In the genomic region with DNA sequence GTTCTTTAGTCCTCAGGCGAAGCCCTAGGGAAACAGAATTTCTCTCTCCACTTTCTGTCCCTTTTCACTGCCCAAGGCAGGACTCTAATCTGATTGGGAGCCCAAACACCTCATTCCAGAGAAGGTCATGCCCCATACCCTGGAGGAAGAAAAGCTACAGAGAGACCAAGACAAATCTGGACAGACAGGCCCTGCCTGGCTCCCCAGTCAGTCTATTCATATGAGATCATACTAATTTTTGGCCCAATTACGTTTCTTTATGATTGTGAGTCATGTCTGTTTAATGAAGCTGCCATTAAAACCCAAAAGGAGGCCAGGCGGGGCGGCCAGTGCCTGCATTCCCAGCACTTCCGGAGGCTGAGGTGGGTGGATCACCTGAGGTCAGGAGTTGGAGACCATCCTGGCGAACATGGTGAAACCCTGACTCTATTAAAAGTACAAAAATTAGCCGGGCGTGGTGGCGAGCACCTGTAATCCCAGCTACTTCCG, we compare ENCODE assay signal across 15 cellular contexts. TPM values are rescaled to one million over a fixed set of nuclear protein-coding genes. Genes with fewer than 3 reads are reported as not detected.
A peak's percentile ranks its signal among the peaks of the same experiment; 100 is the strongest.
DNase-seq lines count a peak whose midpoint lies in the region; ATAC-seq and TF ChIP-seq lines count a peak whose summit lies in the region.
"Had no signal": no experiment of that assay in that cellular context is flagged by ENCODE, and none has a peak within 500 bp of the region (broad histone marks: within the 10 kb centered on the region; RNA-seq: fewer than 3 reads in every experiment).

No MANE protein-coding gene starts in this region.

- WGBS in mammary epithelial cell (ENCODE audit: low coverage, missing lambda C conversion rate): 24% methylated on average over 6 of the region's 10 CpGs
- WGBS in mesenchymal stem cell: 87% methylated on average over 10 of the region's 10 CpGs

- H3K9me3 ChIP-seq in mammary epithelial cell (replicated peaks; ENCODE audit: insufficient read depth, low read length): no peaks in the 10 kb centered on the region
- H3K9me3 ChIP-seq in mesenchymal stem cell (ENCODE audit: control insufficient read depth, low read length): no peaks in the 10 kb centered on the region
- no peaks in the 10 kb centered on the region for H3K9me3 ChIP-seq in MM.1S (replicated peaks; ENCODE audit: insufficient read depth, low read length)

- H3K79me2 ChIP-seq in mammary epithelial cell (ENCODE audit: insufficient read depth, low read length): peaks cover 17% of the 10 kb centered on the region
- peaks cover 16% of the 10 kb centered on the region for H3K79me2 ChIP-seq in MM.1S (ENCODE audit: low read length)

- H3K4me1 Mint-ChIP-seq in natural killer cell: peaks cover 21 to 30% of the 10 kb centered on the region in 2 donors

- H2AFZ ChIP-seq in mammary epithelial cell (ENCODE audit: low read depth, low read length) (peak overlapping the region; percentile 42), mesenchymal stem cell (ENCODE audit: low read depth, low read length) (no peak overlapping the region), MM.1S (ENCODE audit: low read length) (no peak overlapping the region)

- dilution Hi-C loops in mammary epithelial cell (cut with HindIII; ENCODE audit: low sequenced_read_pairs): no loop called here

- peak overlapping the region; percentile 55 for H3K4me2 ChIP-seq in mammary epithelial cell (ENCODE audit: insufficient read depth, low read depth, low read length)
- no peak overlapping the region for H3K4me2 ChIP-seq in mesenchymal stem cell (ENCODE audit: low read length, poor library complexity, severe bottlenecking)
- no peak overlapping the region for H3K4me2 ChIP-seq in MM.1S (ENCODE audit: low read depth, low read length)

- no peaks in the 10 kb centered on the region for H3K36me3 Mint-ChIP-seq in natural killer cell

- no peak overlapping the region for H3K27ac Mint-ChIP-seq in natural killer cell
- H3K27ac Mint-ChIP-seq: activated T-helper 2 cell treated with anti-CD3 and anti-CD28 coated beads, Interferon-gamma antibody, Interleukin-2, Interleukin-4, amounts not matched to agents 10 μg/mL and 5 μg/mL and 100 μg/mL, durations not matched to agents 14 hours and 24 hours and 36 hours had no signal

- no peak overlapping the region for H2BK15ac ChIP-seq in mesenchymal stem cell (ENCODE audit: low read depth, poor library complexity, severe bottlenecking)

- H3K9ac ChIP-seq in mammary epithelial cell (ENCODE audit: insufficient read depth, low read length) (no peak overlapping the region), mesenchymal stem cell (ENCODE audit: low read length) (peak overlapping the region; percentile 71), MM.1S (ENCODE audit: low read length) (no peak overlapping the region)

- peak; percentile 87 for DNase-seq in BJ (ENCODE audit: low read depth)
- DNase-seq in LoVo (ENCODE audit: low spot score): peak; percentile 83
- peak; percentile 72 for DNase-seq in mammary epithelial cell
- no peak for DNase-seq in mesenchymal stem cell
- DNase-seq in natural killer cell: no peak
- no peak for DNase-seq in medulla oblongata (ENCODE audit: extremely low spot score)
- no peak for DNase-seq in MM.1S
- DNase-seq: activated CD4-positive, CD25-positive, alpha-beta regulatory T cell treated with anti-CD3 and anti-CD28 coated beads, Interleukin-2, amount 50 U/mL, for 72 hours; AML-193; central memory CD4-positive, alpha-beta T cell; NCI-H1105 treated with DMSO at 0.1 percent for 48 hours; NCI-H526 treated with DMSO at 0.1 percent for 48 hours had no signal

- H4K20me1 ChIP-seq in mammary epithelial cell (ENCODE audit: insufficient read depth, low read length) (no peaks in the 10 kb centered on the region), MM.1S (ENCODE audit: insufficient read depth, low read length) (no peaks in the 10 kb centered on the region)

- no peak overlapping the region for H4K8ac ChIP-seq in mesenchymal stem cell (ENCODE audit: low read length)

- H2BK12ac ChIP-seq in mesenchymal stem cell (ENCODE audit: low read length in 2 of 2): peak overlapping the region in 1 of 2 experiments; percentile 77

- peaks cover 2% of the 10 kb centered on the region; the same call in 1 of the 2 replicates for H3K36me3 ChIP-seq in BJ (ENCODE audit: control insufficient read depth, insufficient read depth, low read length)
- H3K36me3 ChIP-seq in mammary epithelial cell (ENCODE audit: insufficient read depth, low read length): no peaks in the 10 kb centered on the region
- H3K36me3 ChIP-seq in mesenchymal stem cell (ENCODE audit: control insufficient read depth in 1 of 2, insufficient read depth in 2 of 2, low read depth in 1 of 2, low read length in 2 of 2): peaks cover under 1 to 3% of the 10 kb centered on the region in 2 experiments
- H3K36me3 ChIP-seq in MM.1S (replicated peaks; ENCODE audit: insufficient read depth, low read length): no peaks in the 10 kb centered on the region

- no peak overlapping the region for H4K91ac ChIP-seq in mesenchymal stem cell (ENCODE audit: low read length)

- H3K4me1 ChIP-seq in mammary epithelial cell (ENCODE audit: insufficient read depth, low read length) (peaks cover 18% of the 10 kb centered on the region), mesenchymal stem cell (ENCODE audit: control insufficient read depth, insufficient read depth, low read depth, low read length) (peaks cover 8% of the 10 kb centered on the region), MM.1S (ENCODE audit: low read length) (peaks cover 13% of the 10 kb centered on the region)

- intact Hi-C loops in mammary epithelial cell (cut with micrococcal nuclease) (loop anchor here (5.0 to 10.0 kb wide), 2 partner anchors 57 to 250 kb away; partner anchors contain the start of genes ADAT3, IZUMO4, MOB3A and SCAMP4), natural killer cell (cut with micrococcal nuclease) (loop anchor here (5.0 to 10.0 kb wide), 2 partner anchors 80 to 163 kb away; partner anchors contain the start of genes PLEKHJ1 and SF3A2)

- no peak overlapping the region for H3K23ac ChIP-seq in mesenchymal stem cell (ENCODE audit: low read length in 2 of 2)

- H3K4me3 Mint-ChIP-seq in natural killer cell: no peak overlapping the region

- ATAC-seq in natural killer cell (no peak), GM21381 (IDR thresholded peaks at IDR 0.05; ENCODE audit: unreplicated experiment) (no peak)

- in situ Hi-C loops in mammary epithelial cell (cut with MboI; ENCODE audit: low sequenced_read_pairs in 2 of 2): no loop called here

- BruUV-seq in mammary epithelial cell (replicated peaks; lab: Mats Ljungman, UMichigan): no TSS peak

- H3K18ac ChIP-seq in mesenchymal stem cell (ENCODE audit: low read depth in 1 of 2, low read length in 2 of 2): no peak overlapping the region

- POLR2A ChIA-PET in BJ (lab: Charles Lee): interaction anchor here (0.6 to 0.7 kb wide), 2 partner anchors 77 to 89 kb away, joined by 6 to 8 read pairs; no protein-coding TSS in a partner anchor

- H3K4me3 ChIP-seq in BJ (ENCODE audit: low read depth, low read length): no peak overlapping the region
- H3K4me3 ChIP-seq in mammary epithelial cell (replicated peaks in 1 of 3; ENCODE audit: insufficient read depth in 1 of 3, low read depth in 2 of 3, low read length in 3 of 3): no peak overlapping the region
- H3K4me3 ChIP-seq in mesenchymal stem cell (ENCODE audit: insufficient read depth in 1 of 2, low read depth in 1 of 2, low read length in 2 of 2): no peak overlapping the region
- no peak overlapping the region for H3K4me3 ChIP-seq in MM.1S (ENCODE audit: low read length)
- H3K4me3 ChIP-seq: SK-N-MC had no signal

- no peaks in the 10 kb centered on the region for H3K9me2 ChIP-seq in MM.1S (replicated peaks; ENCODE audit: insufficient read depth, low read length)

- no peak overlapping the region for H2BK5ac ChIP-seq in mesenchymal stem cell (ENCODE audit: low read depth, low read length, poor library complexity, severe bottlenecking)

- H3K9me3 Mint-ChIP-seq in natural killer cell: no peaks in the 10 kb centered on the region
- H3K9me3 Mint-ChIP-seq: activated T-helper 2 cell treated with anti-CD3 and anti-CD28 coated beads, Interferon-gamma antibody, Interleukin-2, Interleukin-4, amounts not matched to agents 10 μg/mL and 5 μg/mL and 100 μg/mL, durations not matched to agents 14 hours and 24 hours and 36 hours had no signal

- H3K27me3 Mint-ChIP-seq in natural killer cell (ENCODE audit: low read depth in 2 of 2): no peaks in the 10 kb centered on the region

- no peak overlapping the region for H2BK120ac ChIP-seq in mesenchymal stem cell (ENCODE audit: low read depth, low read length)

- H3K27me3 ChIP-seq in BJ (ENCODE audit: control insufficient read depth, insufficient read depth, low read length): no peaks in the 10 kb centered on the region
- no peaks in the 10 kb centered on the region for H3K27me3 ChIP-seq in mammary epithelial cell (ENCODE audit: insufficient read depth, low read length)
- no peaks in the 10 kb centered on the region for H3K27me3 ChIP-seq in mesenchymal stem cell (ENCODE audit: control insufficient read depth in 1 of 2, insufficient read depth in 1 of 2, low read length in 2 of 2)
- no peaks in the 10 kb centered on the region for H3K27me3 ChIP-seq in MM.1S (replicated peaks; ENCODE audit: insufficient read depth, low read length)

- no peak overlapping the region for H3K14ac ChIP-seq in mesenchymal stem cell (ENCODE audit: low read length in 2 of 2)

- peak overlapping the region; percentile 43 for H3K27ac ChIP-seq in mammary epithelial cell (ENCODE audit: insufficient read depth, low read depth, low read length)
- H3K27ac ChIP-seq in mesenchymal stem cell (ENCODE audit: low read length, poor library complexity, severe bottlenecking): no peak overlapping the region
- no peak overlapping the region for H3K27ac ChIP-seq in MM.1S (ENCODE audit: low read length)
- H3K27ac ChIP-seq: SK-N-MC had no signal

- no peak overlapping the region for H3K4ac ChIP-seq in mesenchymal stem cell (ENCODE audit: low read depth in 1 of 2, low read length in 2 of 2)

- CTCF ChIA-PET in BJ (lab: Yijun Ruan, JAX) (interaction anchor here (0.7 to 3.5 kb wide), 5 partner anchors 32 to 161 kb away, joined by 3 to 35 read pairs (median 11); partner anchors contain the start of gene PLEKHJ1), mammary epithelial cell (lab: Charles Lee; ENCODE audit: low non-redundant PET) (interaction anchor here (0.6 kb wide), 1 partner anchor 9 kb away, joined by 9 read pairs; the partner anchor contains the start of gene DOT1L)

- H3F3A ChIP-seq in MM.1S (ENCODE audit: insufficient read depth, low read length): no peaks in the 10 kb centered on the region

- TF ChIP-seq CTCF in BJ (IDR thresholded peaks at IDR 0.05; ENCODE audit: insufficient read depth, low read depth, low read length): no peak
- no peak for TF ChIP-seq CTCF in mammary epithelial cell (conservative IDR thresholded peaks at IDR 0.05 in 1 of 2, IDR thresholded peaks at IDR 0.05 in 1 of 2; ENCODE audit: extremely low read depth in 1 of 2, insufficient read depth in 1 of 2, low read depth in 1 of 2, low read length in 2 of 2)
- TF ChIP-seq CTCF in natural killer cell (IDR thresholded peaks at IDR 0.05): no peak
- TF ChIP-seq CTCF in MM.1S (IDR thresholded peaks at IDR 0.05; ENCODE audit: low read length): no peak

- peak overlapping the region; percentile 24 for H2AK5ac ChIP-seq in mesenchymal stem cell (ENCODE audit: low read length, severe bottlenecking)

- H3K79me1 ChIP-seq in mesenchymal stem cell (replicated peaks; ENCODE audit: low read length, poor library complexity, severe bottlenecking): no peaks in the 10 kb centered on the region

RNA-seq across cellular contexts. Expression of gene AP3D1, which starts 3.3 kb away (rescaled TPM):
- polyA plus RNA-seq in BJ (2011; rRNA removed) (65.9 and 122 TPM in 2 replicates), mammary epithelial cell (95.6 TPM)
- polyA minus RNA-seq in BJ (2011; rRNA and poly(A)+ RNA removed): 119 and 121 TPM in 2 replicates
- total RNA-seq in mammary epithelial cell (100 to 1,000 TPM; 124 to 143 TPM), natural killer cell (10 to 100 TPM; 74.6 to 93.1 (median 87.5) TPM)
- 288 TPM for polyA minus RNA-seq in mammary epithelial cell
- 99.9 TPM for polyA plus RNA-seq in mesenchymal stem cell (2013, experiment 1 of 2)
- 96.6 TPM for polyA plus RNA-seq in mesenchymal stem cell (2013, experiment 2 of 2)

RNA-seq across cellular contexts. Expression of gene DOT1L, which starts 9.1 kb away (rescaled TPM):
- polyA plus RNA-seq in BJ (2011; rRNA removed) (3.3 and 4.2 TPM in 2 replicates), mammary epithelial cell (6.3 TPM)
- polyA minus RNA-seq in BJ (2011; rRNA and poly(A)+ RNA removed): 16.6 and 22.8 TPM in 2 replicates
- total RNA-seq in mammary epithelial cell (10 to 100 TPM in 1 of 2 donors, 1 to 10 TPM in 1; 4.3 to 25.6 TPM), natural killer cell (10 to 100 TPM; 42.5 to 62.1 (median 54.3) TPM)
- 31.7 TPM for polyA minus RNA-seq in mammary epithelial cell
- polyA plus RNA-seq in mesenchymal stem cell (2013, experiment 1 of 2): 8.7 TPM
- polyA plus RNA-seq in mesenchymal stem cell (2013, experiment 2 of 2): 8.0 TPM

RNA-seq across cellular contexts. Expression of gene IZUMO4, which starts 57.9 kb away (rescaled TPM):
- polyA plus RNA-seq in BJ (2011; rRNA removed) (0.76 and 1.3 TPM in 2 replicates), mammary epithelial cell (12.6 TPM)
- 0.24 TPM in 1 of 2 replicates, not detected in the other for polyA minus RNA-seq in BJ (2011; rRNA and poly(A)+ RNA removed)
- total RNA-seq in mammary epithelial cell (10 to 100 TPM in 1 of 2 donors, 1 to 10 TPM in 1; 1.2 to 11.2 TPM), natural killer cell (1 to 10 TPM; 3.3 to 7.6 (median 7.1) TPM)
- polyA minus RNA-seq in mammary epithelial cell: 8.8 TPM
- 2.2 TPM for polyA plus RNA-seq in mesenchymal stem cell (2013, experiment 1 of 2)
- polyA plus RNA-seq in mesenchymal stem cell (2013, experiment 2 of 2): 2.1 TPM

RNA-seq across cellular contexts. Expression of gene MOB3A, which starts 58.5 kb away (rescaled TPM):
- polyA plus RNA-seq in BJ (2011; rRNA removed): 34.5 and 50.5 TPM in 2 replicates
- polyA minus RNA-seq in BJ (2011; rRNA and poly(A)+ RNA removed): 56.1 and 73.3 TPM in 2 replicates
- total RNA-seq in mammary epithelial cell: 10 to 100 TPM; 22.0 to 91.4 TPM
- polyA plus RNA-seq in mammary epithelial cell: 84.2 TPM
- 147 TPM for polyA minus RNA-seq in mammary epithelial cell
- polyA plus RNA-seq in mesenchymal stem cell (2013, experiment 1 of 2): 48.9 TPM
- 47.9 TPM for polyA plus RNA-seq in mesenchymal stem cell (2013, experiment 2 of 2)
- 100 to 1,000 TPM; 239 to 314 (median 246) TPM for total RNA-seq in natural killer cell

Comparison
In these comparisons a context has a peak if more than half of its experiments do, and no peak if none do; other contexts are left out.
1. DNase-seq: peak in BJ (single experiment), LoVo (single experiment) and mammary epithelial cell (single experiment); none in mesenchymal stem cell (single experiment), natural killer cell (single experiment), medulla oblongata (single experiment) and MM.1S (single experiment).